10 cellular contexts compared by ENCODE assay signal in genomic region chr12:470133-470532, GRCh38.
"Had no signal": no experiment of that assay in that cellular context is flagged by ENCODE, and none has a peak within 500 bp of the region (broad histone marks: within the 10 kb centered on the region; RNA-seq: fewer than 3 reads in every experiment).

No MANE protein-coding gene starts in this region.

- H3K4me3 ChIP-seq: esophagus muscularis mucosa, ovary, thyroid gland had no signal

- H3K27ac ChIP-seq: esophagus muscularis mucosa, ovary, thyroid gland had no signal

- H3K4me3 Mint-ChIP-seq: activated naive CD4-positive, alpha-beta T cell treated with anti-CD3 and anti-CD28 coated beads for 36 hours; neural crest cell; stimulated activated memory B cell treated with anti-CD40 and anti-IgM and Interleukin-4, amounts not matched to agents 10 μg/mL and 1 μg/mL and 100 μg/mL, for 72 hours had no signal

- H3K4me1 Mint-ChIP-seq: stimulated activated memory B cell treated with anti-CD40 and anti-IgM and Interleukin-4, amounts not matched to agents 10 μg/mL and 1 μg/mL and 100 μg/mL, for 72 hours had no signal

- DNase-seq: activated CD4-positive, alpha-beta T cell treated with anti-CD3 and anti-CD28 coated beads, Interleukin-2, amount 50 U/mL, for 4 hours; activated naive CD4-positive, alpha-beta T cell treated with anti-CD3 and anti-CD28 coated beads for 36 hours; hippocampal formation; ovary; T-helper 9 cell; thyroid gland had no signal

- H3K9me3 ChIP-seq: esophagus muscularis mucosa, ovary, thyroid gland had no signal

- H3K4me1 ChIP-seq: esophagus muscularis mucosa had no signal

- H3K27me3 ChIP-seq: ovary, thyroid gland had no signal

- H3K27ac Mint-ChIP-seq: activated naive CD4-positive, alpha-beta T cell treated with anti-CD3 and anti-CD28 coated beads for 36 hours; activated T-helper 2 cell treated with anti-CD3 and anti-CD28 coated beads, Interferon-gamma antibody, Interleukin-2, Interleukin-4, amounts not matched to agents 10 μg/mL and 5 μg/mL and 100 μg/mL, durations not matched to agents 14 hours and 24 hours and 36 hours; stimulated activated memory B cell treated with anti-CD40 and anti-IgM and Interleukin-4, amounts not matched to agents 10 μg/mL and 1 μg/mL and 100 μg/mL, for 72 hours had no signal

- H3K9me3 Mint-ChIP-seq: activated naive CD4-positive, alpha-beta T cell treated with anti-CD3 and anti-CD28 coated beads for 36 hours; activated T-helper 2 cell treated with anti-CD3 and anti-CD28 coated beads, Interferon-gamma antibody, Interleukin-2, Interleukin-4, amounts not matched to agents 10 μg/mL and 5 μg/mL and 100 μg/mL, durations not matched to agents 14 hours and 24 hours and 36 hours; neural crest cell; stimulated activated memory B cell treated with anti-CD40 and anti-IgM and Interleukin-4, amounts not matched to agents 10 μg/mL and 1 μg/mL and 100 μg/mL, for 72 hours had no signal

- H3K36me3 ChIP-seq: esophagus muscularis mucosa, ovary, thyroid gland had no signal

- H3K36me3 Mint-ChIP-seq: stimulated activated memory B cell treated with anti-CD40 and anti-IgM and Interleukin-4, amounts not matched to agents 10 μg/mL and 1 μg/mL and 100 μg/mL, for 72 hours had no signal
